9 cellular contexts compared by ENCODE assay signal in genomic region chr1:31762726-31763670, GRCh38. TPM values are rescaled to one million over a fixed set of nuclear protein-coding genes. Genes with fewer than 3 reads are reported as not detected.
DNase-seq lines count a peak whose midpoint lies in the region; ATAC-seq and TF ChIP-seq lines count a peak whose summit lies in the region.
"Had no signal": no experiment of that assay in that cellular context is flagged by ENCODE, and none has a peak within 500 bp of the region (broad histone marks: within the 10 kb centered on the region; RNA-seq: fewer than 3 reads in every experiment).

No MANE protein-coding gene starts in this region.

- peak overlapping the region; percentile 67 for H3K4me3 ChIP-seq in fibroblast of the aortic adventitia (ENCODE audit: low read depth, low read length)
- peak overlapping the region; percentile 90 for H3K4me3 ChIP-seq in neural cell (ENCODE audit: low read length)
- H3K4me3 ChIP-seq in testis: peak overlapping the region in 1 of 2 donors; percentile 56

- no peaks in the 10 kb centered on the region for H3K9me3 ChIP-seq in neural cell (ENCODE audit: low read length)
- H3K9me3 ChIP-seq in testis: no peaks in the 10 kb centered on the region

- peak overlapping the region; percentile 82 for H3K27ac ChIP-seq in neural cell (ENCODE audit: low read length)
- H3K27ac ChIP-seq in testis: no peak overlapping the region

- TF ChIP-seq EP300 in neural cell (conservative IDR thresholded peaks at IDR 0.05; ENCODE audit: poor library complexity, severe bottlenecking): no peak

- peak; percentile 79 for TF ChIP-seq RAD21 in neural cell (conservative IDR thresholded peaks at IDR 0.05)

- no peaks in the 10 kb centered on the region for H3K9me2 ChIP-seq in neural cell (ENCODE audit: insufficient read depth, low read length)

- H3K36me3 ChIP-seq in neural cell (ENCODE audit: insufficient read depth, low read length) (no peaks in the 10 kb centered on the region), testis (ENCODE audit: low read depth, missing control alignments) (no peaks in the 10 kb centered on the region)

- H3K27me3 ChIP-seq in neural cell (ENCODE audit: insufficient read depth, low read depth, low read length): no peaks in the 10 kb centered on the region
- H3K27me3 ChIP-seq in testis: no peaks in the 10 kb centered on the region

- H3K4me1 ChIP-seq in testis: peaks cover 28% of the 10 kb centered on the region

- ATAC-seq in GM18511 (IDR thresholded peaks at IDR 0.05; ENCODE audit: unreplicated experiment): no peak

- peaks cover 25% of the 10 kb centered on the region for H3K79me2 ChIP-seq in neural cell (replicated peaks; ENCODE audit: insufficient read depth, low read length)

- DNase-seq in COLO829 (ENCODE audit: low spot score) (peak; percentile 23), HuH-7.5 (ENCODE audit: low spot score) (peak; percentile 92), RPMI7951 (ENCODE audit: low read depth) (peak; percentile 56), fibroblast of the aortic adventitia (ENCODE audit: low read depth) (no peak), testis (peak; percentile 66)
- peak; percentile 56 for DNase-seq in activated T-helper 9 cell treated with anti-CD3 and anti-CD28 coated beads, Interleukin-2, amount 50 U/mL, for 16 hours (ENCODE audit: low read depth)

- peaks cover 4% of the 10 kb centered on the region for H4K20me1 ChIP-seq in neural cell (ENCODE audit: insufficient read depth)

- no peak for TF ChIP-seq POLR2A in testis (IDR thresholded peaks at IDR 0.05)

- peak; percentile 62 for TF ChIP-seq CTCF in fibroblast of the aortic adventitia (IDR thresholded peaks at IDR 0.05; ENCODE audit: insufficient read depth, low read length)
- TF ChIP-seq CTCF in neural cell (IDR thresholded peaks at IDR 0.05; ENCODE audit: poor library complexity, severe bottlenecking): peak; percentile 84
- peak; percentile 24 to 38 (median 38) for TF ChIP-seq CTCF in testis (IDR thresholded peaks at IDR 0.05)

- no peaks in the 10 kb centered on the region for H3F3A ChIP-seq in neural cell (ENCODE audit: insufficient read depth, low read length, poor library complexity, severe bottlenecking)

- H3K4me2 ChIP-seq in neural cell (ENCODE audit: low read length): peak overlapping the region; percentile 94

- H3K9ac ChIP-seq in neural cell (ENCODE audit: low read length): peak overlapping the region; percentile 84

- H2AFZ ChIP-seq in neural cell (ENCODE audit: low read depth, low read length): no peak overlapping the region

- 1 to 2% methylated on average over 25 to 41 of the region's 60 CpGs for WGBS in testis, 2 donors

- intact Hi-C loops in testis (cut with DNase I; ENCODE audit: low total_unique reads): no loop called here

TF ChIP-seq in neural cell, 6 proteins besides CTCF, POLR2A, EP300 and RAD21:
- TF ChIP-seq REST (IDR thresholded peaks at IDR 0.05; ENCODE audit: borderline replicate concordance) (no peak), MXI1 (conservative IDR thresholded peaks at IDR 0.05; ENCODE audit: poor library complexity, severe bottlenecking) (peak; percentile 26), TAF1 (IDR thresholded peaks at IDR 0.05; ENCODE audit: low read depth) (no peak), POLR2AphosphoS5 (IDR thresholded peaks at IDR 0.05) (peak; percentile 10), SMC3 (conservative IDR thresholded peaks at IDR 0.05; ENCODE audit: poor library complexity) (peak; percentile 83), EZH2 (IDR thresholded peaks at IDR 0.05; ENCODE audit: borderline replicate concordance, insufficient read depth, low read length, poor library complexity, severe bottlenecking) (no peak)

RNA-seq across cellular contexts. Expression of gene ADGRB2, which starts 1.1 kb away (rescaled TPM):
- 3.4 and 6.7 TPM in 2 replicates for total RNA-seq in RPMI7951 (2014; rRNA removed; shearing (Covaris generic))
- total RNA-seq in fibroblast of the aortic adventitia (ENCODE audit: low replicate concordance): 7.9 and 11.3 TPM in 2 replicates
- 45.0 and 51.8 TPM in 2 replicates for polyA plus RNA-seq in neural cell
- 57.1 and 63.8 TPM in 2 replicates for polyA minus RNA-seq in neural cell
- total RNA-seq in testis: 10 to 100 TPM; 15.7 to 18.0 TPM
- 11.8 TPM for polyA plus RNA-seq in testis (ENCODE audit: insufficient read depth, low read depth, low replicate concordance)

RNA-seq across cellular contexts. Expression of gene SPOCD1, which starts 52.8 kb away (rescaled TPM):
- 9.6 and 12.4 TPM in 2 replicates for total RNA-seq in RPMI7951 (2014; rRNA removed; shearing (Covaris generic))
- 3.4 and 37.2 TPM in 2 replicates for total RNA-seq in fibroblast of the aortic adventitia (ENCODE audit: low replicate concordance)
- not detected in 2 replicates for polyA plus RNA-seq in neural cell
- polyA minus RNA-seq in neural cell: not detected in 2 replicates
- total RNA-seq in testis: 10 to 100 TPM; 32.0 to 36.0 TPM
- 22.0 TPM for polyA plus RNA-seq in testis (ENCODE audit: insufficient read depth, low read depth, low replicate concordance)
- total RNA-seq: T-helper 2 cell treated with Interferon-gamma antibody and Interleukin-4, amounts not matched to agents 100 ng/mL and 5 ng/mL, for 36 hours had no signal

RNA-seq across cellular contexts. Expression of gene COL16A1, which starts 59.2 kb away (rescaled TPM):
- total RNA-seq in RPMI7951 (2014; rRNA removed; shearing (Covaris generic)): 6.9 and 7.1 TPM in 2 replicates
- total RNA-seq in fibroblast of the aortic adventitia (ENCODE audit: low replicate concordance) (101 and 133 TPM in 2 replicates), testis (100 to 1,000 TPM; 101 to 120 TPM)
- polyA plus RNA-seq in neural cell (3.4 and 4.4 TPM in 2 replicates), testis (ENCODE audit: insufficient read depth, low read depth, low replicate concordance) (96.4 TPM)
- 1.5 and 2.1 TPM in 2 replicates for polyA minus RNA-seq in neural cell
- total RNA-seq: T-helper 2 cell treated with Interferon-gamma antibody and Interleukin-4, amounts not matched to agents 100 ng/mL and 5 ng/mL, for 36 hours had no signal

Comparison
In these comparisons a context has a peak if more than half of its experiments do, and no peak if none do; other contexts are left out.
1. RNA of gene COL16A1, which starts 59.2 kb away (total RNA-seq): 101 to 133 TPM in fibroblast of the aortic adventitia and 101 to 120 TPM in testis; 6.9 to 7.1 TPM in RPMI7951; every median in the first group is over 10 times any median in the second.
2. Peak in every context shown above with its lines, with median percentiles within 50 percentile points of each other: CTCF ChIP-seq.